Comparison of ENCODE assay signal across 2 cellular contexts in genomic region chr12:65961731-65962130, GRCh38.
TF ChIP-seq lines count a peak whose summit lies in the region.

No MANE protein-coding gene starts in this region.

TF ChIP-seq in SK-N-SH, 30 proteins besides CTCF, POLR2A, EP300 and RAD21 (continued from another document):
- TF ChIP-seq RCOR1 (IDR thresholded peaks at IDR 0.05; ENCODE audit: low read length) (no peak), IRF3 (IDR thresholded peaks at IDR 0.05; ENCODE audit: low read depth, low read length) (no peak), RXRA (IDR thresholded peaks at IDR 0.05; ENCODE audit: borderline replicate concordance, low read depth) (no peak), MXI1 (IDR thresholded peaks at IDR 0.05; ENCODE audit: low read depth, low read length) (no peak), TAF1 (IDR thresholded peaks at IDR 0.05; ENCODE audit: borderline replicate concordance, low read depth, low read length) (no peak), RFX5 (IDR thresholded peaks at IDR 0.05; ENCODE audit: low read length) (no peak), YY1 (IDR thresholded peaks at IDR 0.05; ENCODE audit: low read depth) (no peak), ELF1 (IDR thresholded peaks at IDR 0.05) (no peak), FOXJ3 (CRISPR knock-in tag; IDR thresholded peaks at IDR 0.05) (no peak), CHD2 (IDR thresholded peaks at IDR 0.05; ENCODE audit: low read length, partially characterized antibody) (no peak), NRF1 (IDR thresholded peaks at IDR 0.05; ENCODE audit: low read depth, low read length) (no peak), EZH2phosphoT487 (IDR thresholded peaks at IDR 0.05; ENCODE audit: borderline replicate concordance, low read depth) (no peak), TEAD4 (IDR thresholded peaks at IDR 0.05; ENCODE audit: borderline replicate concordance, insufficient read depth) (no peak)

TF ChIP-seq in SK-N-SH treated with all-trans-retinoic acid at 6 μM for 48 hours, 23 proteins besides CTCF, POLR2A, EP300 and RAD21 (continued from another document):
- TF ChIP-seq PATZ1 (CRISPR knock-in tag; IDR thresholded peaks at IDR 0.05; ENCODE audit: borderline replicate concordance): no peak
- no peak for TF ChIP-seq CREB5 (CRISPR knock-in tag; IDR thresholded peaks at IDR 0.05; ENCODE audit: low read depth)
- no peak for TF ChIP-seq ZFP3 (CRISPR knock-in tag; IDR thresholded peaks at IDR 0.05)
- no peak for TF ChIP-seq RARB (CRISPR knock-in tag; IDR thresholded peaks at IDR 0.05)
- TF ChIP-seq TSHZ2 (CRISPR knock-in tag; IDR thresholded peaks at IDR 0.05): no peak
- TF ChIP-seq CSRNP3 (CRISPR knock-in tag; IDR thresholded peaks at IDR 0.05): no peak
- TF ChIP-seq TCF4 (CRISPR knock-in tag; IDR thresholded peaks at IDR 0.05; ENCODE audit: borderline replicate concordance): no peak
- no peak for TF ChIP-seq PPARA (CRISPR knock-in tag; IDR thresholded peaks at IDR 0.05; ENCODE audit: borderline replicate concordance)
